In genomic region chr4:81675785-81676427, GRCh38 we compare ENCODE assay signal across 19 cellular contexts.
A peak's percentile ranks its signal among the peaks of the same experiment; 100 is the strongest.
DNase-seq lines count a peak whose midpoint lies in the region; ATAC-seq and TF ChIP-seq lines count a peak whose summit lies in the region.
"Had no signal": no experiment of that assay in that cellular context is flagged by ENCODE, and none has a peak within 500 bp of the region (broad histone marks: within the 10 kb centered on the region; RNA-seq: fewer than 3 reads in every experiment).

No MANE protein-coding gene starts in this region.

- H3K27ac ChIP-seq in right cardiac atrium (ENCODE audit: low read length) (no peak overlapping the region), osteoblast (ENCODE audit: low read depth, low read length) (no peak overlapping the region), suprapubic skin (peak overlapping the region; percentile 30)
- H3K27ac ChIP-seq: BLaER1 treated with 17β-estradiol and CSF1 and Interleukin-3, amounts not matched to agents 10 nM and 100 nM had no signal

- TF ChIP-seq EP300 in suprapubic skin (IDR thresholded peaks at IDR 0.05), result no peak

- H3K9me3 ChIP-seq in right cardiac atrium (ENCODE audit: control insufficient read depth, low read length) (no peaks in the 10 kb centered on the region), osteoblast (ENCODE audit: low read depth, low read length) (no peaks in the 10 kb centered on the region), suprapubic skin (no peaks in the 10 kb centered on the region)
- H3K9me3 ChIP-seq: BLaER1 treated with 17β-estradiol and CSF1 and Interleukin-3, amounts not matched to agents 10 nM and 100 nM; SK-N-SH had no signal

- 65% methylated on average over 7 of the region's 7 CpGs for WGBS in right cardiac atrium
- WGBS in suprapubic skin, result 57% methylated on average over 7 of the region's 7 CpGs

- no peak overlapping the region for H3K4me3 Mint-ChIP-seq in chondrocyte (ENCODE audit: unreplicated experiment)
- H3K4me3 Mint-ChIP-seq: CD8-positive, alpha-beta memory T cell; H9 had no signal

- peak overlapping the region; percentile 36 for H2AFZ ChIP-seq in osteoblast (ENCODE audit: low read length)

- no peaks in the 10 kb centered on the region for H3K36me3 Mint-ChIP-seq in chondrocyte (ENCODE audit: low read depth)
- H3K36me3 Mint-ChIP-seq: CD8-positive, alpha-beta memory T cell had no signal

- TF ChIP-seq POLR2A in suprapubic skin (IDR thresholded peaks at IDR 0.05), result no peak

- peaks cover 17% of the 10 kb centered on the region for H3K27me3 Mint-ChIP-seq in chondrocyte (ENCODE audit: low read depth)
- H3K27me3 Mint-ChIP-seq: CD8-positive, alpha-beta memory T cell had no signal

- peaks cover 2% of the 10 kb centered on the region for H3K4me1 ChIP-seq in right cardiac atrium (ENCODE audit: control insufficient read depth, insufficient read depth, low read length)
- no peaks in the 10 kb centered on the region for H3K4me1 ChIP-seq in osteoblast (ENCODE audit: insufficient read depth, low read length)
- H3K4me1 ChIP-seq in suprapubic skin, result peaks cover 10% of the 10 kb centered on the region
- H3K4me1 ChIP-seq: BLaER1 treated with 17β-estradiol and CSF1 and Interleukin-3, amounts not matched to agents 10 nM and 100 nM had no signal

- no peak overlapping the region for H3K4me2 ChIP-seq in osteoblast (ENCODE audit: insufficient read depth, low read length)
- H3K4me2 ChIP-seq: BLaER1 treated with 17β-estradiol and CSF1 and Interleukin-3, amounts not matched to agents 10 nM and 100 nM; SK-N-SH had no signal

- H3K4me3 ChIP-seq in right cardiac atrium (ENCODE audit: low read length) (no peak overlapping the region), osteoblast (ENCODE audit: insufficient read depth, low read length) (no peak overlapping the region), suprapubic skin (no peak overlapping the region)
- H3K4me3 ChIP-seq: BLaER1 treated with 17β-estradiol and CSF1 and Interleukin-3, amounts not matched to agents 10 nM and 100 nM had no signal

- TF ChIP-seq CTCF in chondrocyte (IDR thresholded peaks at IDR 0.05) (no peak), osteoblast (IDR thresholded peaks at IDR 0.05; ENCODE audit: extremely low read depth, low read depth, low read length) (no peak), suprapubic skin (IDR thresholded peaks at IDR 0.05) (no peak), GM10266 (IDR thresholded peaks at IDR 0.05; ENCODE audit: control insufficient read depth, insufficient read depth, low read depth, missing control alignments) (no peak)

- DNase-seq in chondrocyte (ENCODE audit: low spot score), result no peak
- peak; percentile 27 to 53 (median 49) for DNase-seq in right cardiac atrium
- DNase-seq in osteoblast (ENCODE audit: insufficient read length, low spot score, missing footprints), result no peak
- DNase-seq in suprapubic skin (ENCODE audit: low spot score in 2 of 2), result no peak
- no peak for DNase-seq in GM10266 (ENCODE audit: extremely low spot score)
- no peak for DNase-seq in DMS153 (lab: John Stamatoyannopoulos, UW)
- no peak for DNase-seq in HK-2 (ENCODE audit: unreplicated experiment)
- no peak for DNase-seq in DMS53 (lab: John Stamatoyannopoulos, UW)
- DNase-seq: CD8-positive, alpha-beta memory T cell; H9; KBM-7; NCI-H1105; NCI-H2081; NCI-H446 treated with DMSO at 0.1 percent for 48 hours; NK-92 treated with Interleukin-12 subunit alpha and Interleukin-12 subunit beta, amount 100 ng/mL, for 24 hours; OCI-M1; SHP77 treated with DMSO at 0.1 percent for 48 hours; SK-N-SH had no signal

- H3K27ac Mint-ChIP-seq in chondrocyte (ENCODE audit: unreplicated experiment), result peak overlapping the region; percentile 10
- H3K27ac Mint-ChIP-seq: CD8-positive, alpha-beta memory T cell; H9 had no signal

- H3K79me2 ChIP-seq in osteoblast (ENCODE audit: insufficient read depth, low read length), result no peaks in the 10 kb centered on the region

- H3K36me3 ChIP-seq in osteoblast (ENCODE audit: insufficient read depth, low read length) (no peaks in the 10 kb centered on the region), suprapubic skin (no peaks in the 10 kb centered on the region)
- H3K36me3 ChIP-seq: BLaER1 treated with 17β-estradiol and CSF1 and Interleukin-3, amounts not matched to agents 10 nM and 100 nM had no signal

- ATAC-seq in right cardiac atrium, result peak; percentile 59 to 74

- H3K9me3 Mint-ChIP-seq in chondrocyte (ENCODE audit: low read depth), result no peaks in the 10 kb centered on the region
- H3K9me3 Mint-ChIP-seq: CD8-positive, alpha-beta memory T cell; H9 had no signal

- H3K27me3 ChIP-seq in right cardiac atrium (ENCODE audit: control insufficient read depth, insufficient read depth) (no peaks in the 10 kb centered on the region), osteoblast (ENCODE audit: insufficient read depth, low read length) (no peaks in the 10 kb centered on the region), suprapubic skin (no peaks in the 10 kb centered on the region)
- H3K27me3 ChIP-seq: BLaER1 treated with 17β-estradiol and CSF1 and Interleukin-3, amounts not matched to agents 10 nM and 100 nM had no signal

- no peaks in the 10 kb centered on the region for H4K20me1 ChIP-seq in osteoblast (ENCODE audit: insufficient read depth, low read length)
- H4K20me1 ChIP-seq: BLaER1 treated with 17β-estradiol and CSF1 and Interleukin-3, amounts not matched to agents 10 nM and 100 nM had no signal

- intact Hi-C loops in right cardiac atrium (cut with DNase I), result no loop called here

- H3K4me1 Mint-ChIP-seq in chondrocyte (ENCODE audit: low read depth), result peaks cover 16% of the 10 kb centered on the region
- H3K4me1 Mint-ChIP-seq: CD8-positive, alpha-beta memory T cell; H9 had no signal

Comparison
In these comparisons a context has a peak if more than half of its experiments do, and no peak if none do; other contexts are left out.
1. DNase-seq: peak in right cardiac atrium (3 of 3); none in chondrocyte (single experiment), osteoblast (single experiment), suprapubic skin (0 of 2), GM10266 (single experiment), DMS153 (single experiment), HK-2 (single experiment) and DMS53 (single experiment).